In genomic region chr12:61487728-61488127, GRCh38 we compare ENCODE assay signal across 28 cellular contexts.
"Had no signal": no experiment of that assay in that cellular context is flagged by ENCODE, and none has a peak within 500 bp of the region (broad histone marks: within the 10 kb centered on the region; RNA-seq: fewer than 3 reads in every experiment).

No MANE protein-coding gene starts in this region.

- H3K4me2 ChIP-seq: hepatocyte had no signal

- DNase-seq: activated CD4-positive, alpha-beta memory T cell treated with anti-CD3 and anti-CD28 coated beads for 36 hours; activated CD4-positive, alpha-beta T cell treated with anti-CD3 and anti-CD28 coated beads for 48 hours; activated CD8-positive, alpha-beta memory T cell treated with anti-CD3 and anti-CD28 coated beads, Interleukin-2, amount 50 U/mL, for 4 hours; activated effector memory CD4-positive, alpha-beta T cell treated with anti-CD3 and anti-CD28 coated beads, Interleukin-2, amount 50 U/mL, for 16 hours; activated naive CD4-positive, alpha-beta T cell treated with anti-CD3 and anti-CD28 coated beads, Interleukin-2, amount 10 ng/mL, durations not matched to agents 7 days and 5 days; activated naive CD8-positive, alpha-beta T cell treated with anti-CD3 and anti-CD28 coated beads, Interleukin-2, amount 10 ng/mL, durations not matched to agents 7 days and 5 days; activated T-cell treated with anti-CD3 and anti-CD28 coated beads, Interleukin-2, amount 50 U/mL, for 1 hour; dorsolateral prefrontal cortex; effector memory CD4-positive, alpha-beta T cell; erythroblast; left cardiac atrium; midbrain; naive thymus-derived CD4-positive, alpha-beta T cell; occipital lobe; psoas muscle; sigmoid colon; small intestine; stimulated activated CD4-positive, alpha-beta T cell treated with anti-CD3 and anti-CD28 coated beads, Interleukin-4, amount 100 ng/mL, for 24 hours; upper lobe of left lung; WERI-Rb-1 had no signal

- H3K4me3 ChIP-seq: ascending aorta, coronary artery, dorsolateral prefrontal cortex, gastroesophageal sphincter, hepatocyte, psoas muscle, sigmoid colon, upper lobe of left lung, vagina had no signal

- H3K9me3 ChIP-seq: ascending aorta, sigmoid colon, upper lobe of left lung, vagina had no signal

- H3K36me3 ChIP-seq: ascending aorta, gastroesophageal sphincter, sigmoid colon, upper lobe of left lung, vagina, WERI-Rb-1 had no signal

- ATAC-seq: activated CD4-positive, CD25-positive, alpha-beta regulatory T cell treated with anti-CD3 and anti-CD28 coated beads, Interleukin-2, amount 50 U/mL, for 24 hours; gastroesophageal sphincter; left cardiac atrium; naive thymus-derived CD4-positive, alpha-beta T cell; psoas muscle; stimulated activated effector memory CD8-positive, alpha-beta T cell treated with anti-CD3 and anti-CD28 coated beads, Interleukin-12 subunit alpha, Interleukin-12 subunit beta, amount 100 ng/mL, for 72 hours had no signal

- H3K79me2 ChIP-seq: hepatocyte, parathyroid adenoma had no signal

- H3K4me1 ChIP-seq: ascending aorta, gastroesophageal sphincter, parathyroid adenoma, psoas muscle, sigmoid colon, upper lobe of left lung, vagina had no signal

- H2AFZ ChIP-seq: hepatocyte, parathyroid adenoma had no signal

- H3K27ac ChIP-seq: ascending aorta, coronary artery, dorsolateral prefrontal cortex, gastroesophageal sphincter, hepatocyte, parathyroid adenoma, psoas muscle, sigmoid colon, upper lobe of left lung, vagina, WERI-Rb-1 had no signal
